Comparison of ENCODE assay signal across 9 cellular contexts in genomic region chr18:61435064-61435652, GRCh38.
A peak's percentile ranks its signal among the peaks of the same experiment; 100 is the strongest.
DNase-seq lines count a peak whose midpoint lies in the region; ATAC-seq and TF ChIP-seq lines count a peak whose summit lies in the region.
"Had no signal": no experiment of that assay in that cellular context is flagged by ENCODE, and none has a peak within 500 bp of the region (broad histone marks: within the 10 kb centered on the region; RNA-seq: fewer than 3 reads in every experiment).

No MANE protein-coding gene starts in this region.

- H3K27me3 ChIP-seq in aorta (ENCODE audit: control insufficient read depth in 1 of 2, insufficient read depth in 2 of 2, low read length in 1 of 2), result peaks cover 0 to 1% of the 10 kb centered on the region in 2 donors

- no peak for TF ChIP-seq POLR2A in NB4 (IDR thresholded peaks at IDR 0.05; ENCODE audit: extremely low read depth, insufficient read length)

- no peaks in the 10 kb centered on the region for H3K4me1 ChIP-seq in aorta (ENCODE audit: control insufficient read depth in 1 of 2, insufficient read depth in 2 of 2, low read length in 2 of 2)

- H3K27ac ChIP-seq in 22Rv1, result no peak overlapping the region
- no peak overlapping the region for H3K27ac ChIP-seq in aorta (ENCODE audit: low read depth in 1 of 2, low read length in 2 of 2)
- H3K27ac ChIP-seq: thoracic aorta had no signal

- no peaks in the 10 kb centered on the region for H3K4me1 Mint-ChIP-seq in HFFc6 (ENCODE audit: low read depth)

- no peaks in the 10 kb centered on the region for H3K36me3 Mint-ChIP-seq in HFFc6 (ENCODE audit: low read depth)

- peak; percentile 82 for TF ChIP-seq CTCF in 22Rv1 (IDR thresholded peaks at IDR 0.05)
- peak; percentile 71 for TF ChIP-seq CTCF in GM12872 (IDR thresholded peaks at IDR 0.05; ENCODE audit: insufficient read depth, low read depth, low read length)
- TF ChIP-seq CTCF in HFFc6 (IDR thresholded peaks at IDR 0.05), result peak; percentile 81
- peak; percentile 49 for TF ChIP-seq CTCF in NB4 (IDR thresholded peaks at IDR 0.05; ENCODE audit: low read depth, low read length)
- TF ChIP-seq CTCF in epithelial cell of proximal tubule (conservative IDR thresholded peaks at IDR 0.05; ENCODE audit: low read depth, low read length), result peak; percentile 61

- H3K27ac Mint-ChIP-seq in HFFc6, result no peak overlapping the region

- H3K27me3 Mint-ChIP-seq in HFFc6 (ENCODE audit: insufficient read depth), result peaks cover 5% of the 10 kb centered on the region

- H3K4me3 ChIP-seq in NB4 (ENCODE audit: low read depth, low read length), result no peak overlapping the region
- no peak overlapping the region for H3K4me3 ChIP-seq in epithelial cell of proximal tubule (ENCODE audit: low read depth, low read length)
- no peak overlapping the region for H3K4me3 ChIP-seq in aorta (ENCODE audit: low read length in 2 of 2)
- H3K4me3 ChIP-seq: thoracic aorta had no signal

- 29 to 35% methylated on average over 3 of the region's 3 CpGs for WGBS in aorta, 2 donors

- DNase-seq in HFFc6, result peak; percentile 13
- peak; percentile 25 for DNase-seq in NB4 (ENCODE audit: low read depth)
- DNase-seq in epithelial cell of proximal tubule (ENCODE audit: low read depth), result no peak
- DNase-seq in superior temporal gyrus (ENCODE audit: extremely low spot score), result peak; percentile 59
- DNase-seq in aorta, result no peak
- DNase-seq in activated CD4-positive, alpha-beta T cell treated with anti-CD3 and anti-CD28 coated beads for 48 hours, result no peak

- intact Hi-C loops in aorta (cut with DNase I), result no loop called here

- no peaks in the 10 kb centered on the region for H3K9me3 ChIP-seq in aorta (ENCODE audit: control insufficient read depth, low read length)
- H3K9me3 ChIP-seq: thoracic aorta had no signal

- H3K4me3 Mint-ChIP-seq in HFFc6, result no peak overlapping the region

- no peaks in the 10 kb centered on the region for H3K9me3 Mint-ChIP-seq in HFFc6

- no peaks in the 10 kb centered on the region for H3K36me3 ChIP-seq in aorta (ENCODE audit: control insufficient read depth in 1 of 2, insufficient read depth in 2 of 2, low read length in 1 of 2)
- H3K36me3 ChIP-seq: thoracic aorta had no signal

- no peak for ATAC-seq in aorta (ENCODE audit: low FRiP score)

Comparison
In these comparisons a context has a peak if more than half of its experiments do, and no peak if none do; other contexts are left out.
1. DNase-seq: peak in HFFc6 (single experiment), NB4 (single experiment) and superior temporal gyrus (single experiment); none in epithelial cell of proximal tubule (single experiment), aorta (0 of 2) and activated CD4-positive, alpha-beta T cell treated with anti-CD3 and anti-CD28 coated beads for 48 hours (single experiment).
2. Peak in every context shown above with its lines, with median percentiles within 50 percentile points of each other: CTCF ChIP-seq.